ENCODE assay signal across 15 cellular contexts in the genomic region with DNA sequence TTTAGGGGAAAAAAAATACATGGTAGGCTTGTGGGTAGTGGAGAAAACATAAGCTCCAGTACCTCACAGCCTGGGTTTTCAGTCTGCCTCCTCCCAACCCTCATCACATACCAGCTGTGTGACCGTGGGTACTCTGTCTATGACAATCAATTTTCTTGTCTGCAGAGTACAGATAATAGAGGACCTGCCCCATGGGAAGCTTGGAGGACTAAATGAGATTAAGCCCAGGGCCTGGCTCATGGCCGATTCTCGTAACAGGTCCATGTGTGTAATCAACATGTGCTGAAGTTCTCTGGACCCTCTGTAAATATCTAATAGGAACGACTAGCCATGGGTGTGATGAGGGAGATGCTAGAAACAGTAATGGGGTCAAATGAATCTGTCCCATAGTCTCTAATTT. TPM values are rescaled to one million over a fixed set of nuclear protein-coding genes. Genes with fewer than 3 reads are reported as not detected.
"Had no signal": no experiment of that assay in that cellular context is flagged by ENCODE, and none has a peak within 500 bp of the region (broad histone marks: within the 10 kb centered on the region; RNA-seq: fewer than 3 reads in every experiment).

No MANE protein-coding gene starts in this region.

- H3K27ac Mint-ChIP-seq: activated CD8-positive, alpha-beta T cell treated with anti-CD3 and anti-CD28 coated beads for 36 hours; activated naive CD4-positive, alpha-beta T cell treated with anti-CD3 and anti-CD28 coated beads, Interleukin-2, amount 10 ng/mL, durations not matched to agents 7 days and 5 days; activated naive CD8-positive, alpha-beta T cell treated with anti-CD3 and anti-CD28 coated beads for 36 hours; activated T-cell treated with anti-CD3 and anti-CD28 coated beads, Interleukin-2, amount 50 U/mL, for 72 hours; activated T-helper 2 cell treated with anti-CD3 and anti-CD28 coated beads, Interferon-gamma antibody, Interleukin-2, Interleukin-4, amounts not matched to agents 10 μg/mL and 5 μg/mL and 100 μg/mL, durations not matched to agents 14 hours and 24 hours and 36 hours; T-cell had no signal

- H3K27me3 Mint-ChIP-seq: activated CD8-positive, alpha-beta T cell treated with anti-CD3 and anti-CD28 coated beads for 36 hours; activated naive CD8-positive, alpha-beta T cell treated with anti-CD3 and anti-CD28 coated beads for 36 hours had no signal

- H3K36me3 ChIP-seq: cardiac muscle cell had no signal

- H3K27me3 ChIP-seq: brain microvascular endothelial cell, cardiac muscle cell, SJSA1 had no signal

- H3K9me3 ChIP-seq: SJSA1 had no signal

- H3K4me3 ChIP-seq: cardiac muscle cell, SJSA1 had no signal

- H3K36me3 Mint-ChIP-seq: activated naive CD4-positive, alpha-beta T cell treated with anti-CD3 and anti-CD28 coated beads, Interleukin-2, amount 10 ng/mL, durations not matched to agents 7 days and 5 days; activated naive CD8-positive, alpha-beta T cell treated with anti-CD3 and anti-CD28 coated beads for 36 hours; T-cell had no signal

- DNase-seq: activated CD4-positive, alpha-beta T cell treated with anti-CD3 and anti-CD28 coated beads for 4 hours; activated gamma-delta T cell treated with Interleukin-2 at 50 U/mL for 16 hours; brain microvascular endothelial cell; NCI-H1694 treated with DMSO at 0.1 percent for 48 hours; NCI-H446 treated with DMSO at 0.1 percent for 48 hours; NCI-H524 treated with DMSO at 0.1 percent for 48 hours had no signal

- H3K4me3 Mint-ChIP-seq: activated CD8-positive, alpha-beta T cell treated with anti-CD3 and anti-CD28 coated beads for 36 hours; activated naive CD4-positive, alpha-beta T cell treated with anti-CD3 and anti-CD28 coated beads, Interleukin-2, amount 10 ng/mL, durations not matched to agents 7 days and 5 days; activated naive CD8-positive, alpha-beta T cell treated with anti-CD3 and anti-CD28 coated beads for 36 hours; activated T-cell treated with anti-CD3 and anti-CD28 coated beads, Interleukin-2, amount 50 U/mL, for 72 hours; T-cell had no signal

- H3K27ac ChIP-seq: brain microvascular endothelial cell, cardiac muscle cell, SJSA1 had no signal

- H3K9me3 Mint-ChIP-seq: activated CD8-positive, alpha-beta T cell treated with anti-CD3 and anti-CD28 coated beads for 36 hours; activated naive CD4-positive, alpha-beta T cell treated with anti-CD3 and anti-CD28 coated beads, Interleukin-2, amount 10 ng/mL, durations not matched to agents 7 days and 5 days; activated naive CD8-positive, alpha-beta T cell treated with anti-CD3 and anti-CD28 coated beads for 36 hours; activated T-cell treated with anti-CD3 and anti-CD28 coated beads, Interleukin-2, amount 50 U/mL, for 72 hours; activated T-helper 2 cell treated with anti-CD3 and anti-CD28 coated beads, Interferon-gamma antibody, Interleukin-2, Interleukin-4, amounts not matched to agents 10 μg/mL and 5 μg/mL and 100 μg/mL, durations not matched to agents 14 hours and 24 hours and 36 hours; T-cell had no signal

RNA-seq across cellular contexts. Expression of a gene that starts 34.0 kb away (rescaled TPM):
- total RNA-seq: OCI-LY7 had no signal
